In genomic region chr18:63339920-63340484, GRCh38 we compare ENCODE assay signal across 8 cellular contexts. TPM values are rescaled to one million over a fixed set of nuclear protein-coding genes. Genes with fewer than 3 reads are reported as not detected.
DNase-seq lines count a peak whose midpoint lies in the region; ATAC-seq, FAIRE-seq and TF ChIP-seq lines count a peak whose summit lies in the region.

No MANE protein-coding gene starts in this region.

- no peak overlapping the region for H3K27ac ChIP-seq in CD8-positive, alpha-beta T cell (ENCODE audit: low read depth, low read length)
- H3K27ac ChIP-seq in GM23338 (ENCODE audit: low read depth) (peak overlapping the region; percentile 27), K562 (ENCODE audit: extremely low read depth, low read depth, low read length) (no peak overlapping the region), right lobe of liver (no peak overlapping the region)

- DNase-seq in CD8-positive, alpha-beta T cell, result peak in 6 of 7 experiments; percentile 10 to 61 (median 30)
- peak; percentile 96 for DNase-seq in GM23338 (ENCODE audit: low spot score)
- DNase-seq in OCI-M1 (lab: John Stamatoyannopoulos, UW), result peak; percentile 73
- DNase-seq in K562 (ENCODE audit: extremely low read depth in 1 of 4, low spot score in 3 of 4), result peak in 2 of 4 experiments; percentile 14 to 53
- no peak for DNase-seq in right lobe of liver

- no peak for TF ChIP-seq POLR2A in K562 (conservative IDR thresholded peaks at IDR 0.05)
- no peak for TF ChIP-seq POLR2A in right lobe of liver (IDR thresholded peaks at IDR 0.05)

- no peak overlapping the region for H3K4me3 Mint-ChIP-seq in CD8-positive, alpha-beta T cell
- peak overlapping the region; percentile 51; the same call in 2 of the 3 replicates for H3K4me3 Mint-ChIP-seq in GM23338

- H2AFZ ChIP-seq in GM23338 (no peak overlapping the region), K562 (ENCODE audit: low read depth, low read length) (no peak overlapping the region)

- H3K27me3 ChIP-seq in CD8-positive, alpha-beta T cell (ENCODE audit: insufficient read depth, low read length), result no peaks in the 10 kb centered on the region
- H3K27me3 ChIP-seq in GM23338 (ENCODE audit: insufficient read depth) (no peaks in the 10 kb centered on the region), K562 (ENCODE audit: control insufficient read depth in 2 of 2, insufficient read depth in 2 of 2, low read length in 2 of 2) (no peaks in the 10 kb centered on the region), right lobe of liver (no peaks in the 10 kb centered on the region)

- no peak overlapping the region for H3K4me3 ChIP-seq in CD8-positive, alpha-beta T cell (ENCODE audit: low read depth, low read length)
- peak overlapping the region; percentile 13; the same call in 1 of the 2 replicates for H3K4me3 ChIP-seq in GM23338
- no peak overlapping the region for H3K4me3 ChIP-seq in K562
- H3K4me3 ChIP-seq in right lobe of liver, result no peak overlapping the region

- WGBS in K562 (ENCODE audit: insufficient coverage, low coverage, missing lambda C conversion rate), result 6% methylated on average over 3 of the region's 4 CpGs
- WGBS in right lobe of liver (ENCODE audit: insufficient coverage, low coverage, low lambda C conversion rate, missing lambda C conversion rate), result 33% methylated on average over 4 of the region's 4 CpGs

- H3K79me2 ChIP-seq in GM23338 (replicated peaks; ENCODE audit: insufficient read depth) (no peaks in the 10 kb centered on the region), K562 (ENCODE audit: control insufficient read depth, insufficient read depth, low read length) (no peaks in the 10 kb centered on the region)

- no peaks in the 10 kb centered on the region for H3F3A ChIP-seq in GM23338 (replicated peaks; ENCODE audit: low read depth)

- peaks cover 75% of the 10 kb centered on the region for H3K36me3 Mint-ChIP-seq in CD8-positive, alpha-beta T cell
- peaks cover 60% of the 10 kb centered on the region for H3K36me3 Mint-ChIP-seq in GM23338 (ENCODE audit: low read depth)

- TF ChIP-seq RAD21 in K562 (CRISPR knock-in tag; conservative IDR thresholded peaks at IDR 0.05 in 1 of 2, IDR thresholded peaks at IDR 0.05 in 1 of 2), result peak; percentile 14 to 33; a peak in 1 of 4 replicates

- H3K9ac ChIP-seq in K562 (ENCODE audit: insufficient read depth in 1 of 2, low read depth in 2 of 2, low read length in 2 of 2), result no peak overlapping the region

- H3K9me3 Mint-ChIP-seq in CD8-positive, alpha-beta T cell, result no peaks in the 10 kb centered on the region
- H3K9me3 Mint-ChIP-seq in GM23338, result no peaks in the 10 kb centered on the region

- POLR2A ChIA-PET in CD8-positive, alpha-beta T cell (lab: Charles Lee), result no interaction called here
- POLR2A ChIA-PET in K562 (lab: Yijun Ruan, JAX), result interaction anchor here (0.6 to 0.9 kb wide), 2 partner anchors 10 to 382 kb away, joined by 3 to 5 read pairs; no protein-coding TSS in a partner anchor

- peak; percentile 67 for ATAC-seq in CD8-positive, alpha-beta T cell
- ATAC-seq in GM23338, result peak; percentile 82
- peak; percentile 71; the same call in 2 of the 3 replicates for ATAC-seq in K562
- ATAC-seq in right lobe of liver, result no peak
- ATAC-seq in HG02884 (IDR thresholded peaks at IDR 0.05; ENCODE audit: unreplicated experiment), result no peak
- ATAC-seq in GM19328 (IDR thresholded peaks at IDR 0.05; ENCODE audit: unreplicated experiment), result no peak
- no peak for ATAC-seq in GM21515 (IDR thresholded peaks at IDR 0.05; ENCODE audit: unreplicated experiment)

- H3K36me3 ChIP-seq in CD8-positive, alpha-beta T cell (ENCODE audit: insufficient read depth, low read length), result peaks cover 32% of the 10 kb centered on the region
- H3K36me3 ChIP-seq in GM23338 (ENCODE audit: insufficient read depth) (peaks cover 8% of the 10 kb centered on the region; the same call in 1 of the 2 replicates), K562 (ENCODE audit: control insufficient read depth, insufficient read depth, low read length) (peaks cover 50% of the 10 kb centered on the region; the same call in 2 of the 3 replicates), right lobe of liver (peaks cover 0 to 63% (median 26%) of the 10 kb centered on the region in 4 donors)

- in situ Hi-C loops in K562 (cut with MboI), result loop anchor here (10.0 kb wide), 1 partner anchor 95 kb away; no protein-coding TSS in a partner anchor

- no peaks in the 10 kb centered on the region for H3K4me1 ChIP-seq in CD8-positive, alpha-beta T cell (ENCODE audit: insufficient read depth, low read length)
- H3K4me1 ChIP-seq in GM23338 (ENCODE audit: insufficient read depth), result peaks cover 17% of the 10 kb centered on the region
- H3K4me1 ChIP-seq in K562 (replicated peaks in 1 of 2; ENCODE audit: control insufficient read depth in 2 of 2, insufficient read depth in 2 of 2, low read length in 2 of 2), result no peaks in the 10 kb centered on the region
- H3K4me1 ChIP-seq in right lobe of liver, result peaks cover 0 to 16% (median 7%) of the 10 kb centered on the region in 4 donors

- no peaks in the 10 kb centered on the region for H3K9me3 ChIP-seq in CD8-positive, alpha-beta T cell (ENCODE audit: low read length)
- no peaks in the 10 kb centered on the region for H3K9me3 ChIP-seq in K562 (replicated peaks; ENCODE audit: control insufficient read depth, insufficient read depth, low read depth, low read length)
- no peaks in the 10 kb centered on the region for H3K9me3 ChIP-seq in right lobe of liver

- intact Hi-C loops in CD8-positive, alpha-beta T cell (cut with DNase I, micrococcal nuclease), result loop anchor here (1.0 to 5.0 kb wide), 2 partner anchors 323 to 324 kb away; no protein-coding TSS in a partner anchor
- intact Hi-C loops in K562 (cut with micrococcal nuclease) (loop anchor here (5.0 to 10.0 kb wide), 2 partner anchors 167 to 505 kb away; no protein-coding TSS in a partner anchor), right lobe of liver (cut with DNase I) (loop anchor here (10.0 kb wide), 2 partner anchors 95 to 215 kb away; no protein-coding TSS in a partner anchor)

- CTCF ChIA-PET in CD8-positive, alpha-beta T cell (lab: Charles Lee), result interaction anchor here (0.6 to 4.7 kb wide), 25 partner anchors 9 to 327 kb away, joined by 3 to 52 read pairs (median 5); no protein-coding TSS in a partner anchor
- CTCF ChIA-PET in K562 (lab: Yijun Ruan, JAX; ENCODE audit: low intra/inter-chr PET ratio), result interaction anchor here (0.8 to 1.3 kb wide), 2 partner anchors 99 to 324 kb away, joined by 3 to 4 read pairs; no protein-coding TSS in a partner anchor

- H3K9me1 ChIP-seq in K562 (ENCODE audit: control insufficient read depth, insufficient read depth, low read length), result no peaks in the 10 kb centered on the region

- TF ChIP-seq CTCF in CD8-positive, alpha-beta T cell (IDR thresholded peaks at IDR 0.05), result peak; percentile 75
- TF ChIP-seq CTCF in GM23338 (conservative IDR thresholded peaks at IDR 0.05; ENCODE audit: low read depth in 2 of 2), result peak; percentile 62 to 86
- peak in 2 of 3 experiments; percentile 41 to 48; a peak in 4 of 6 replicates for TF ChIP-seq CTCF in K562 (IDR thresholded peaks at IDR 0.05 in 2 of 3, conservative IDR thresholded peaks at IDR 0.05 in 1 of 3; ENCODE audit: insufficient read depth in 2 of 3, low read depth in 1 of 3, low read length in 3 of 3)
- peak; percentile 28 to 54 (median 48) for TF ChIP-seq CTCF in right lobe of liver (IDR thresholded peaks at IDR 0.05)

- H4K20me1 ChIP-seq in GM23338 (replicated peaks; ENCODE audit: insufficient read depth) (no peaks in the 10 kb centered on the region), K562 (replicated peaks; ENCODE audit: control insufficient read depth, insufficient read depth, low read length) (no peaks in the 10 kb centered on the region)

- TF ChIP-seq EP300 in K562 (IDR thresholded peaks at IDR 0.05; ENCODE audit: low read length), result no peak

- H3K9me2 ChIP-seq in GM23338 (ENCODE audit: insufficient read depth), result no peaks in the 10 kb centered on the region

- H3K27me3 Mint-ChIP-seq in CD8-positive, alpha-beta T cell (ENCODE audit: low read depth), result no peaks in the 10 kb centered on the region
- H3K27me3 Mint-ChIP-seq in GM23338 (ENCODE audit: insufficient read depth, low read depth, poor library complexity), result no peaks in the 10 kb centered on the region

- no peak for FAIRE-seq in K562 (lab: Jason Lieb, UNC)

- H3K4me1 Mint-ChIP-seq in CD8-positive, alpha-beta T cell (ENCODE audit: low read depth), result peaks cover 4% of the 10 kb centered on the region
- peaks cover 19% of the 10 kb centered on the region for H3K4me1 Mint-ChIP-seq in GM23338

- no peak overlapping the region for H3K27ac Mint-ChIP-seq in CD8-positive, alpha-beta T cell
- peak overlapping the region; percentile 92 for H3K27ac Mint-ChIP-seq in GM23338

- H3K4me2 ChIP-seq in GM23338, result peak overlapping the region; percentile 41
- no peak overlapping the region for H3K4me2 ChIP-seq in K562 (ENCODE audit: insufficient read depth, low read length)

- BruUV-seq in K562 (replicated peaks; lab: Mats Ljungman, UMichigan), result no TSS peak

RNA-seq across cellular contexts. Expression of gene BCL2, which starts 20.4 kb away (rescaled TPM):
- 10 to 100 TPM; 39.5 to 40.5 TPM for total RNA-seq in CD8-positive, alpha-beta T cell
- 4.0 and 7.3 TPM in 2 replicates for total RNA-seq in GM23338 (2014; rRNA removed; shearing (Covaris generic))
- 1.1 and 1.2 TPM in 2 replicates for polyA plus RNA-seq in GM23338 (2016; fragmentation: Nextera tagmentation; extraction: Ambion mirVana)
- total RNA-seq in K562 (2011; cell fraction: chromatin; rRNA removed; ENCODE audit: low replicate concordance), result 1.1 and 2.6 TPM in 2 replicates
- 1.0 and 1.2 TPM in 2 replicates for total RNA-seq in K562 (2011; cell fraction: nucleolus; rRNA removed)
- 2.5 and 3.2 TPM in 2 replicates for total RNA-seq in K562 (2011; cell fraction: nucleoplasm; rRNA removed)
- total RNA-seq in K562 (2014; rRNA removed), result 0.50 and 0.65 TPM in 2 replicates
- 0.80 and 0.91 TPM in 2 replicates for total RNA-seq in K562 (2014; rRNA removed; fragmentation: Illumina TruSeq; extraction: Trizol)
- total RNA-seq in K562 (2015; rRNA removed; fragmentation: Illumina TruSeq; extraction: Trizol), result 0.76 and 0.98 TPM in 2 replicates
- total RNA-seq in K562 (2021), result 1.1 and 1.2 TPM in 2 replicates
- polyA plus RNA-seq in K562 (2011; rRNA removed), result 0.43 and 0.78 TPM in 2 replicates
- 0.37 and 0.61 TPM in 2 replicates for polyA plus RNA-seq in K562 (2011; cell fraction: cytosol; rRNA removed)
- polyA plus RNA-seq in K562 (2011; cell fraction: nucleus; rRNA removed), result 0.44 and 0.75 TPM in 2 replicates
- 0.66 and 0.75 TPM in 2 replicates for polyA plus RNA-seq in K562 (2012)
- 0.65 and 0.72 TPM in 2 replicates for polyA plus RNA-seq in K562 (2014; fragmentation: Illumina TruSeq; extraction: Trizol)
- polyA plus RNA-seq in K562 (2014; fragmentation: Nextera tagmentation; extraction: Ambion mirVana), result under 1 TPM; 0.10 to 0.18 TPM
- 0.23 and 0.62 TPM in 2 replicates for polyA plus RNA-seq in K562 (2014; rRNA removed)
- polyA minus RNA-seq in K562 (2011; rRNA and poly(A)+ RNA removed), result 1.3 and 2.3 TPM in 2 replicates
- polyA minus RNA-seq in K562 (2011; cell fraction: cytosol; rRNA and poly(A)+ RNA removed), result 0.82 and 1.0 TPM in 2 replicates
- polyA minus RNA-seq in K562 (2011; cell fraction: nucleus; rRNA and poly(A)+ RNA removed), result 2.4 and 2.8 TPM in 2 replicates
- total RNA-seq in right lobe of liver, result 1 to 10 TPM in 5 of 6 experiments, under 1 TPM in 1; 0.73 to 4.7 (median 2.7) TPM

RNA-seq across cellular contexts. Expression of gene KDSR, which starts 27.0 kb away (rescaled TPM):
- 10 to 100 TPM; 12.8 to 13.9 TPM for total RNA-seq in CD8-positive, alpha-beta T cell
- total RNA-seq in GM23338 (2014; rRNA removed; shearing (Covaris generic)), result 31.0 and 36.3 TPM in 2 replicates
- polyA plus RNA-seq in GM23338 (2016; fragmentation: Nextera tagmentation; extraction: Ambion mirVana), result 20.3 and 23.7 TPM in 2 replicates
- total RNA-seq in K562 (2011; cell fraction: chromatin; rRNA removed; ENCODE audit: low replicate concordance), result 33.0 and 35.3 TPM in 2 replicates
- 30.9 and 34.0 TPM in 2 replicates for total RNA-seq in K562 (2011; cell fraction: nucleolus; rRNA removed)
- 47.4 and 52.4 TPM in 2 replicates for total RNA-seq in K562 (2011; cell fraction: nucleoplasm; rRNA removed)
- total RNA-seq in K562 (2014; rRNA removed), result 11.3 and 12.4 TPM in 2 replicates
- 12.6 and 13.5 TPM in 2 replicates for total RNA-seq in K562 (2014; rRNA removed; fragmentation: Illumina TruSeq; extraction: Trizol)
- total RNA-seq in K562 (2015; rRNA removed; fragmentation: Illumina TruSeq; extraction: Trizol), result 7.3 and 8.3 TPM in 2 replicates
- total RNA-seq in K562 (2021), result 19.8 and 24.7 TPM in 2 replicates
- polyA plus RNA-seq in K562 (2011; rRNA removed), result 10.9 and 17.7 TPM in 2 replicates
- 7.5 and 11.9 TPM in 2 replicates for polyA plus RNA-seq in K562 (2011; cell fraction: cytosol; rRNA removed)
- 12.1 and 14.4 TPM in 2 replicates for polyA plus RNA-seq in K562 (2011; cell fraction: nucleus; rRNA removed)
- 12.4 and 17.1 TPM in 2 replicates for polyA plus RNA-seq in K562 (2012)
- polyA plus RNA-seq in K562 (2014; fragmentation: Illumina TruSeq; extraction: Trizol), result 15.5 and 15.8 TPM in 2 replicates
- 1 to 10 TPM; 4.0 to 5.3 TPM for polyA plus RNA-seq in K562 (2014; fragmentation: Nextera tagmentation; extraction: Ambion mirVana)
- polyA plus RNA-seq in K562 (2014; rRNA removed), result 10.8 TPM in 2 replicates
- polyA minus RNA-seq in K562 (2011; rRNA and poly(A)+ RNA removed), result 17.6 and 22.3 TPM in 2 replicates
- polyA minus RNA-seq in K562 (2011; cell fraction: cytosol; rRNA and poly(A)+ RNA removed), result 8.9 and 16.7 TPM in 2 replicates
- 10.0 and 13.8 TPM in 2 replicates for polyA minus RNA-seq in K562 (2011; cell fraction: nucleus; rRNA and poly(A)+ RNA removed)
- 10 to 100 TPM; 32.3 to 67.1 (median 56.1) TPM for total RNA-seq in right lobe of liver

Comparison
In these comparisons a context has a peak if more than half of its experiments do, and no peak if none do; other contexts are left out.
1. ATAC-seq: peak in CD8-positive, alpha-beta T cell (single experiment), GM23338 (single experiment) and K562 (single experiment); none in right lobe of liver (0 of 4), HG02884 (single experiment), GM19328 (single experiment) and GM21515 (single experiment).
2. DNase-seq: peak in CD8-positive, alpha-beta T cell (6 of 7), GM23338 (single experiment) and OCI-M1 (single experiment); none in right lobe of liver (0 of 3).
3. Peak in every context shown above with its lines, with median percentiles within 50 percentile points of each other: CTCF ChIP-seq.